13 cellular contexts compared by ENCODE assay signal in genomic region chr20:63548542-63548941, GRCh38. TPM values are rescaled to one million over a fixed set of nuclear protein-coding genes. Genes with fewer than 3 reads are reported as not detected.
A peak's percentile ranks its signal among the peaks of the same experiment; 100 is the strongest.
DNase-seq lines count a peak whose midpoint lies in the region; TF ChIP-seq lines count a peak whose summit lies in the region.
"Had no signal": no experiment of that assay in that cellular context is flagged by ENCODE, and none has a peak within 500 bp of the region (broad histone marks: within the 10 kb centered on the region; RNA-seq: fewer than 3 reads in every experiment).

No MANE protein-coding gene starts in this region.

- WGBS in thyroid gland, 2 donors: 46 to 60% methylated on average over 8 of the region's 11 CpGs

- peak overlapping the region in 6 of 11 experiments; percentile 14 to 46 (median 30); a peak in 6 of 22 replicates for H3K4me2 ChIP-seq in BLaER1 treated with 17β-estradiol and CSF1 and Interleukin-3, amounts not matched to agents 10 nM and 100 nM
- H3K4me2 ChIP-seq: SK-N-SH had no signal

- no peaks in the 10 kb centered on the region for H3K36me3 ChIP-seq in BLaER1 treated with 17β-estradiol and CSF1 and Interleukin-3, amounts not matched to agents 10 nM and 100 nM
- H3K36me3 ChIP-seq in WERI-Rb-1 (no peaks in the 10 kb centered on the region), thyroid gland (no peaks in the 10 kb centered on the region)

- H4K20me1 ChIP-seq in BLaER1 treated with 17β-estradiol and CSF1 and Interleukin-3, amounts not matched to agents 10 nM and 100 nM: peaks cover 0 to 85% (median 50%) of the 10 kb centered on the region in 11 experiments; a peak in 18 of 22 replicates

- TF ChIP-seq CTCF in WERI-Rb-1 (IDR thresholded peaks at IDR 0.05; ENCODE audit: low read depth, low read length) (no peak), thyroid gland (IDR thresholded peaks at IDR 0.05) (no peak)

- DNase-seq in WERI-Rb-1: peak; percentile 24
- no peak for DNase-seq in thyroid gland
- no peak for DNase-seq in DMS53 (lab: John Stamatoyannopoulos, UW)
- DNase-seq: H9, NCI-H1417, NCI-H1930, NCI-H2171, NCI-H446 treated with DMSO at 0.1 percent for 48 hours, NCI-H748 treated with DMSO at 0.1 percent for 48 hours, SK-N-SH had no signal

- no peak overlapping the region for H3K27ac ChIP-seq in BLaER1 treated with 17β-estradiol and CSF1 and Interleukin-3, amounts not matched to agents 10 nM and 100 nM
- H3K27ac ChIP-seq in WERI-Rb-1 (no peak overlapping the region), thyroid gland (no peak overlapping the region)

- no peak overlapping the region for H3K9ac ChIP-seq in BLaER1 treated with 17β-estradiol and CSF1 and Interleukin-3, amounts not matched to agents 10 nM and 100 nM
- H3K9ac ChIP-seq: SK-N-SH had no signal

- no peak for TF ChIP-seq POLR2A in thyroid gland (IDR thresholded peaks at IDR 0.05)

- intact Hi-C loops in thyroid gland (cut with DNase I): no loop called here

- peaks cover 84 to 98% (median 90%) of the 10 kb centered on the region in 11 experiments for H3K27me3 ChIP-seq in BLaER1 treated with 17β-estradiol and CSF1 and Interleukin-3, amounts not matched to agents 10 nM and 100 nM
- no peaks in the 10 kb centered on the region for H3K27me3 ChIP-seq in WERI-Rb-1 (ENCODE audit: insufficient read depth, low read depth, severe bottlenecking)
- no peaks in the 10 kb centered on the region for H3K27me3 ChIP-seq in thyroid gland

- H3K4me1 ChIP-seq in BLaER1 treated with 17β-estradiol and CSF1 and Interleukin-3, amounts not matched to agents 10 nM and 100 nM: peaks cover 9 to 49% (median 34%) of the 10 kb centered on the region in 10 experiments
- peaks cover 0 to 5% of the 10 kb centered on the region in 2 donors for H3K4me1 ChIP-seq in thyroid gland

- no peak overlapping the region for H3K4me3 ChIP-seq in BLaER1 treated with 17β-estradiol and CSF1 and Interleukin-3, amounts not matched to agents 10 nM and 100 nM
- H3K4me3 ChIP-seq in WERI-Rb-1 (ENCODE audit: low read depth, low read length) (no peak overlapping the region), thyroid gland (replicated peaks in 1 of 3) (no peak overlapping the region)

- H3K9me3 ChIP-seq in BLaER1 treated with 17β-estradiol and CSF1 and Interleukin-3, amounts not matched to agents 10 nM and 100 nM (replicated peaks in 1 of 11): no peaks in the 10 kb centered on the region
- no peaks in the 10 kb centered on the region for H3K9me3 ChIP-seq in WERI-Rb-1 (ENCODE audit: severe bottlenecking)
- H3K9me3 ChIP-seq in thyroid gland: no peaks in the 10 kb centered on the region
- H3K9me3 ChIP-seq: SK-N-SH had no signal

RNA-seq across cellular contexts. Expression of gene SRMS, which starts 1.0 kb away (rescaled TPM):
- not detected for total RNA-seq in thyroid gland
- total RNA-seq: LHCN-M2, Right ventricle myocardium inferior had no signal

RNA-seq across cellular contexts. Expression of gene FNDC11, which starts 5.4 kb away (rescaled TPM):
- under 1 TPM in 3 of 4 donors, not detected in 1; 0.39 to 0.89 (median 0.40) TPM for total RNA-seq in thyroid gland

RNA-seq across cellular contexts. Expression of gene PTK6, which starts 11.4 kb away (rescaled TPM):
- total RNA-seq in thyroid gland: under 1 TPM in 1 of 4 donors, not detected in 3; 0.11 TPM

RNA-seq across cellular contexts. Expression of gene HELZ2, which starts 25.5 kb away (rescaled TPM):
- 10 to 100 TPM; 24.3 to 45.5 (median 36.0) TPM for total RNA-seq in thyroid gland

RNA-seq across cellular contexts. Expression of gene PPDPF, which starts 28.0 kb away (rescaled TPM):
- 100 to 1,000 TPM in 3 of 4 donors, 10 to 100 TPM in 1; 82.0 to 226 (median 146) TPM for total RNA-seq in thyroid gland
